1 cellular context compared by ENCODE assay signal in the genomic region with DNA sequence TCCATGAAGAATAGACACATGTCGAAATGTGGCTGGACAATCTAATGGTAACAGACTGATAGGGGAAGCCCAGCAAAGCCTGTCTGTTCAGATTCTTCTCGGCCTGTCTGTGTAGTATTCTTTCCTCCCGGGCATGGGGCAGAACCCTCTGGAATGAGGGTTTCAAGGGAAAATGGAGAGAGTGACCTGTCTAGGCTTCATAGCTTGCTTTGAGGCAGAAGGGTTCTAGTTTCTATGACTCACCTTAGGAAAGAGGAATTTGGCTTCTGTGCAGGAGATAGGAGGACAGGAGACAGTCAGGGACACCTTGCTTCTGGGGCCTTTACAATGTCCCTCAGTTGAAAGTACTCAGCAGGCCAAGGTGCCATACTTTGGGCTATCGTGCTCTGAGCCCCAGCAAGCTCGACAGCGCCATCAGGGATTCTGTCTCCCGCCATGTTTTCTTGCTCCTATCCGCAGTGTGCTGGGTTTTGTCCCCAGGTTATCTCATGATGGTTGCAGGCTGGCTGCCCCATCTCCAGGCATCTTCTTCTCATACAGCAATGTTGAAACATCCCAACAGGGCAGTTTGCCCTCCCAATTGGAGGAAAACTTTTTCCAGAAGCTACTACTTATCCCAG.
TF ChIP-seq lines count a peak whose summit lies in the region.

No MANE protein-coding gene starts in this region.

TF ChIP-seq in H1, 55 proteins besides CTCF, POLR2A, EP300 and RAD21:
- TF ChIP-seq GTF2F1 (IDR thresholded peaks at IDR 0.05; ENCODE audit: borderline replicate concordance, low read depth, low read length), result no peak
- TF ChIP-seq, protein P1, sequence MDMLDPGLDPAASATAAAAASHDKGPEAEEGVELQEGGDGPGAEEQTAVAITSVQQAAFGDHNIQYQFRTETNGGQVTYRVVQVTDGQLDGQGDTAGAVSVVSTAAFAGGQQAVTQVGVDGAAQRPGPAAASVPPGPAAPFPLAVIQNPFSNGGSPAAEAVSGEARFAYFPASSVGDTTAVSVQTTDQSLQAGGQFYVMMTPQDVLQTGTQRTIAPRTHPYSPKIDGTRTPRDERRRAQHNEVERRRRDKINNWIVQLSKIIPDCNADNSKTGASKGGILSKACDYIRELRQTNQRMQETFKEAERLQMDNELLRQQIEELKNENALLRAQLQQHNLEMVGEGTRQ (IDR thresholded peaks at IDR 0.05; ENCODE audit: low read length), result no peak
- no peak for TF ChIP-seq YY1 (IDR thresholded peaks at IDR 0.05; ENCODE audit: low read depth, low read length)
- no peak for TF ChIP-seq SIN3A (conservative IDR thresholded peaks at IDR 0.05 in 1 of 2, IDR thresholded peaks at IDR 0.05 in 1 of 2; ENCODE audit: low read depth in 1 of 2, low read length in 2 of 2)
- TF ChIP-seq JUND (IDR thresholded peaks at IDR 0.05; ENCODE audit: low read length), result no peak
- TF ChIP-seq CTBP2 (IDR thresholded peaks at IDR 0.05; ENCODE audit: borderline replicate concordance, insufficient read depth, insufficient read length, low read length), result no peak
- TF ChIP-seq SAP30 (IDR thresholded peaks at IDR 0.05; ENCODE audit: insufficient read depth, insufficient replicate concordance, low read length), result no peak
- TF ChIP-seq CBX5 (IDR thresholded peaks at IDR 0.05; ENCODE audit: low read depth, low read length), result no peak
- no peak for TF ChIP-seq BCL11A (IDR thresholded peaks at IDR 0.05; ENCODE audit: low read depth in 2 of 2, low read length in 2 of 2)
- no peak for TF ChIP-seq TEAD4 (IDR thresholded peaks at IDR 0.05; ENCODE audit: low read depth, low read length)
- no peak for TF ChIP-seq CREB1 (IDR thresholded peaks at IDR 0.05)
- no peak for TF ChIP-seq SUZ12 (IDR thresholded peaks at IDR 0.05; ENCODE audit: low read length)
- no peak for TF ChIP-seq HDAC2 (IDR thresholded peaks at IDR 0.05; ENCODE audit: borderline replicate concordance in 1 of 2, low read depth in 2 of 2, low read length in 2 of 2)
- TF ChIP-seq RFX5 (IDR thresholded peaks at IDR 0.05; ENCODE audit: borderline replicate concordance, low read depth, low read length), result no peak
- no peak for TF ChIP-seq TAF1 (IDR thresholded peaks at IDR 0.05; ENCODE audit: low read depth, low read length)
- no peak for TF ChIP-seq CEBPB (IDR thresholded peaks at IDR 0.05; ENCODE audit: low read depth, low read length)
- TF ChIP-seq POU5F1 (IDR thresholded peaks at IDR 0.05; ENCODE audit: low read depth, low read length), result no peak
- TF ChIP-seq MAFK (IDR thresholded peaks at IDR 0.05; ENCODE audit: low read depth, low read length), result no peak
- TF ChIP-seq FOSL1 (IDR thresholded peaks at IDR 0.05; ENCODE audit: insufficient read depth, low read depth, low read length), result no peak
